In genomic region chr9:130923611-130924447, GRCh38 we compare ENCODE assay signal across 1 cellular context.
TF ChIP-seq lines count a peak whose summit lies in the region.

No MANE protein-coding gene starts in this region.

TF ChIP-seq in K562, 482 proteins besides CTCF, POLR2A, EP300 and RAD21:
- 0 out of 2 replicates have a peak, but pooled peaks have one; percentile 29 for TF ChIP-seq ZHX1 (conservative IDR thresholded peaks at IDR 0.05; ENCODE audit: low read length)
- TF ChIP-seq CHD2 (IDR thresholded peaks at IDR 0.05; ENCODE audit: low read depth, low read length), result 0 out of 2 replicates have a peak, but pooled peaks have one; percentile 5
- 0 out of 2 replicates have a peak, but pooled peaks have one; percentile 58 for TF ChIP-seq ZKSCAN1 (IDR thresholded peaks at IDR 0.05; ENCODE audit: low read depth, low read length)
- no peak for TF ChIP-seq CXXC5 (CRISPR knock-in tag; IDR thresholded peaks at IDR 0.05)
- 0 out of 2 replicates have a peak, but pooled peaks have one; percentile 14 for TF ChIP-seq SMC3 (conservative IDR thresholded peaks at IDR 0.05; ENCODE audit: insufficient read depth, low read depth, low read length)
